ENCODE assay signal across 24 cellular contexts in genomic region chr2:237759176-237759575, GRCh38. TPM values are rescaled to one million over a fixed set of nuclear protein-coding genes. Genes with fewer than 3 reads are reported as not detected.
DNase-seq lines count a peak whose midpoint lies in the region; ATAC-seq and TF ChIP-seq lines count a peak whose summit lies in the region.
"Had no signal": no experiment of that assay in that cellular context is flagged by ENCODE, and none has a peak within 500 bp of the region (broad histone marks: within the 10 kb centered on the region; RNA-seq: fewer than 3 reads in every experiment).

No MANE protein-coding gene starts in this region.

- no peak for TF ChIP-seq CTCF in activated CD8-positive, alpha-beta T cell treated with anti-CD3 and anti-CD28 coated beads for 36 hours (IDR thresholded peaks at IDR 0.05)
- no peak for TF ChIP-seq CTCF in IMR-90 (conservative IDR thresholded peaks at IDR 0.05; ENCODE audit: low read depth, low read length)

- no peak for ATAC-seq in activated CD8-positive, alpha-beta T cell treated with anti-CD3 and anti-CD28 coated beads for 36 hours
- no peak for ATAC-seq in activated CD8-positive, alpha-beta T cell treated with anti-CD3 and anti-CD28 coated beads, Interleukin-2, amount 10 ng/mL, durations not matched to agents 7 days and 5 days
- ATAC-seq in IMR-90 (ENCODE audit: low read depth) = no peak
- no peak for ATAC-seq in GM21529 (IDR thresholded peaks at IDR 0.05; ENCODE audit: unreplicated experiment)
- ATAC-seq: GM12878, PC-3 had no signal

- H3K36me3 Mint-ChIP-seq in activated CD8-positive, alpha-beta T cell treated with anti-CD3 and anti-CD28 coated beads for 36 hours (ENCODE audit: low read depth) = peaks cover 76% of the 10 kb centered on the region
- H3K36me3 Mint-ChIP-seq in activated CD8-positive, alpha-beta T cell treated with anti-CD3 and anti-CD28 coated beads, Interleukin-2, amount 10 ng/mL, durations not matched to agents 7 days and 5 days (ENCODE audit: low read depth) = peaks cover 84% of the 10 kb centered on the region
- H3K36me3 Mint-ChIP-seq in activated T-helper 2 cell treated with anti-CD3 and anti-CD28 coated beads, Interferon-gamma antibody, Interleukin-2, Interleukin-4, amounts not matched to agents 10 μg/mL and 5 μg/mL and 100 μg/mL, durations not matched to agents 14 hours and 24 hours and 36 hours (ENCODE audit: low read depth) = peaks cover 85% of the 10 kb centered on the region

- dilution Hi-C loops in IMR-90 (cut with HindIII; ENCODE audit: low sequenced_read_pairs, unreplicated experiment) = no loop called here

- H4K5ac ChIP-seq in IMR-90 (ENCODE audit: low read depth, low read length) = no peak overlapping the region; the same call in 1 of the 2 replicates

- H3K9ac ChIP-seq in IMR-90 (ENCODE audit: low read depth, low read length) = no peak overlapping the region
- H3K9ac ChIP-seq: BLaER1, GM23248 had no signal

- intact Hi-C loops in activated CD8-positive, alpha-beta T cell treated with anti-CD3 and anti-CD28 coated beads for 36 hours (cut with micrococcal nuclease) = no loop called here
- intact Hi-C loops in IMR-90 (cut with micrococcal nuclease) (no loop called here), posterior vena cava (cut with DNase I) (no loop called here)
- intact Hi-C loops in activated T-helper 2 cell treated with anti-CD3 and anti-CD28 coated beads, Interferon-gamma antibody, Interleukin-2, Interleukin-4, amounts not matched to agents 10 μg/mL and 5 μg/mL and 100 μg/mL, durations not matched to agents 14 hours and 24 hours and 36 hours (cut with micrococcal nuclease) = no loop called here

- no peak overlapping the region for H3K14ac ChIP-seq in IMR-90 (replicated peaks; ENCODE audit: low read depth, low read length)

- no peak overlapping the region for H3K4me2 ChIP-seq in IMR-90 (ENCODE audit: low read depth, low read length)
- H3K4me2 ChIP-seq: BLaER1 had no signal

- H2AK5ac ChIP-seq in IMR-90 (ENCODE audit: low read depth, low read length) = 0 out of 2 replicates have a peak overlapping the region, but pooled peaks have one; percentile 22

- peaks cover 26% of the 10 kb centered on the region for H3K4me1 ChIP-seq in IMR-90 (ENCODE audit: control insufficient read depth, insufficient read depth, low read length)
- H3K4me1 ChIP-seq: BLaER1, HAP-1 had no signal

- peak overlapping the region; percentile 14 for H3K27ac Mint-ChIP-seq in activated CD8-positive, alpha-beta T cell treated with anti-CD3 and anti-CD28 coated beads for 36 hours
- H3K27ac Mint-ChIP-seq in activated CD8-positive, alpha-beta T cell treated with anti-CD3 and anti-CD28 coated beads, Interleukin-2, amount 10 ng/mL, durations not matched to agents 7 days and 5 days = no peak overlapping the region
- H3K27ac Mint-ChIP-seq in activated T-helper 2 cell treated with anti-CD3 and anti-CD28 coated beads, Interferon-gamma antibody, Interleukin-2, Interleukin-4, amounts not matched to agents 10 μg/mL and 5 μg/mL and 100 μg/mL, durations not matched to agents 14 hours and 24 hours and 36 hours = peak overlapping the region; percentile 22

- peak overlapping the region; percentile 42; the same call in 1 of the 2 replicates for H3K18ac ChIP-seq in IMR-90 (ENCODE audit: low read depth, low read length)

- TF ChIP-seq RAD21 in IMR-90 (IDR thresholded peaks at IDR 0.05; ENCODE audit: low read length) = no peak

- WGBS in IMR-90 (ENCODE audit: extremely low coverage in 2 of 2, insufficient read length in 1 of 2), 2 experiments = no CpG with 5 or more reads among the region's 10 CpGs

- H2BK20ac ChIP-seq in IMR-90 (ENCODE audit: low read depth, low read length) = no peak overlapping the region

- peak overlapping the region; percentile 20; the same call in 1 of the 2 replicates for H3K27ac ChIP-seq in IMR-90 (ENCODE audit: insufficient read depth, low read length)
- H3K27ac ChIP-seq: 22Rv1, BLaER1, GM23248 had no signal

- H4K8ac ChIP-seq in IMR-90 (ENCODE audit: low read depth in 2 of 2, low read length in 2 of 2) = peak overlapping the region in 1 of 2 experiments; percentile 56; a peak in 1 of 4 replicates

- H3K36me3 ChIP-seq in IMR-90 (ENCODE audit: control insufficient read depth, insufficient read depth, low read length) = peaks cover 47% of the 10 kb centered on the region

- H3K56ac ChIP-seq in IMR-90 (ENCODE audit: extremely low read depth, insufficient read depth, low read length) = no peak overlapping the region

- H4K20me1 ChIP-seq in IMR-90 (ENCODE audit: insufficient read depth, low read length) = peaks cover 13% of the 10 kb centered on the region

- peak overlapping the region; percentile 6 for H2BK5ac ChIP-seq in IMR-90 (ENCODE audit: low read depth, low read length, poor library complexity, severe bottlenecking)

- no peaks in the 10 kb centered on the region for H3K27me3 Mint-ChIP-seq in activated CD8-positive, alpha-beta T cell treated with anti-CD3 and anti-CD28 coated beads for 36 hours
- H3K27me3 Mint-ChIP-seq in activated CD8-positive, alpha-beta T cell treated with anti-CD3 and anti-CD28 coated beads, Interleukin-2, amount 10 ng/mL, durations not matched to agents 7 days and 5 days (ENCODE audit: low read depth) = no peaks in the 10 kb centered on the region
- no peaks in the 10 kb centered on the region for H3K27me3 Mint-ChIP-seq in activated T-helper 2 cell treated with anti-CD3 and anti-CD28 coated beads, Interferon-gamma antibody, Interleukin-2, Interleukin-4, amounts not matched to agents 10 μg/mL and 5 μg/mL and 100 μg/mL, durations not matched to agents 14 hours and 24 hours and 36 hours (ENCODE audit: low read depth)
- H3K27me3 Mint-ChIP-seq: CD4-positive, alpha-beta memory T cell had no signal

- H3K9me3 Mint-ChIP-seq in activated CD8-positive, alpha-beta T cell treated with anti-CD3 and anti-CD28 coated beads for 36 hours = no peaks in the 10 kb centered on the region
- H3K9me3 Mint-ChIP-seq in activated CD8-positive, alpha-beta T cell treated with anti-CD3 and anti-CD28 coated beads, Interleukin-2, amount 10 ng/mL, durations not matched to agents 7 days and 5 days (ENCODE audit: insufficient read depth) = no peaks in the 10 kb centered on the region
- H3K9me3 Mint-ChIP-seq in activated T-helper 2 cell treated with anti-CD3 and anti-CD28 coated beads, Interferon-gamma antibody, Interleukin-2, Interleukin-4, amounts not matched to agents 10 μg/mL and 5 μg/mL and 100 μg/mL, durations not matched to agents 14 hours and 24 hours and 36 hours = no peaks in the 10 kb centered on the region
- H3K9me3 Mint-ChIP-seq: CD4-positive, alpha-beta memory T cell had no signal

- no peak for DNase-seq in activated CD8-positive, alpha-beta T cell treated with anti-CD3 and anti-CD28 coated beads for 36 hours
- DNase-seq in activated CD8-positive, alpha-beta T cell treated with anti-CD3 and anti-CD28 coated beads, Interleukin-2, amount 10 ng/mL, durations not matched to agents 7 days and 5 days = no peak
- no peak for DNase-seq in IMR-90
- no peak for DNase-seq in activated T-helper 2 cell treated with anti-CD3 and anti-CD28 coated beads, Interferon-gamma antibody, Interleukin-2, Interleukin-4, amounts not matched to agents 10 μg/mL and 5 μg/mL and 100 μg/mL, durations not matched to agents 14 hours and 24 hours and 36 hours (ENCODE audit: low spot score)
- peak; percentile 56 for DNase-seq in posterior vena cava (ENCODE audit: low spot score)
- DNase-seq in NK-92 treated with Interleukin-12 subunit alpha and Interleukin-12 subunit beta, amount 100 ng/mL, for 24 hours (lab: John Stamatoyannopoulos, UW) = no peak
- DNase-seq in NCI-H2171 treated with DMSO at 0.1 percent for 48 hours (lab: John Stamatoyannopoulos, UW) = no peak
- DNase-seq: ACHN; CD4-positive, alpha-beta memory T cell; DND-41; GM23248; KG1; NCI-H1105; NCI-H146; NCI-H2029 treated with DMSO at 0.1 percent for 48 hours; NCI-H345; PC-3; RPMI8226; SHP77 had no signal

- in situ Hi-C loops in IMR-90 (cut with MboI; ENCODE audit: low sequenced_read_pairs) = no loop called here

- no TSS peak for BruUV-seq in IMR-90 (replicated peaks; lab: Mats Ljungman, UMichigan)

- no peak overlapping the region for H2AFZ ChIP-seq in IMR-90 (replicated peaks; ENCODE audit: low read length, poor library complexity)
- H2AFZ ChIP-seq: GM23248 had no signal

- H3K4me3 Mint-ChIP-seq in activated CD8-positive, alpha-beta T cell treated with anti-CD3 and anti-CD28 coated beads for 36 hours = no peak overlapping the region
- H3K4me3 Mint-ChIP-seq in activated CD8-positive, alpha-beta T cell treated with anti-CD3 and anti-CD28 coated beads, Interleukin-2, amount 10 ng/mL, durations not matched to agents 7 days and 5 days = no peak overlapping the region
- H3K4me3 Mint-ChIP-seq in activated T-helper 2 cell treated with anti-CD3 and anti-CD28 coated beads, Interferon-gamma antibody, Interleukin-2, Interleukin-4, amounts not matched to agents 10 μg/mL and 5 μg/mL and 100 μg/mL, durations not matched to agents 14 hours and 24 hours and 36 hours (ENCODE audit: low read depth) = no peak overlapping the region
- H3K4me3 Mint-ChIP-seq: CD4-positive, alpha-beta memory T cell had no signal

- H2AK9ac ChIP-seq in IMR-90 (replicated peaks; ENCODE audit: low read depth, low read length, poor library complexity) = no peak overlapping the region

- H3K27me3 ChIP-seq in IMR-90 (ENCODE audit: control insufficient read depth, insufficient read depth, low read length) = no peaks in the 10 kb centered on the region
- H3K27me3 ChIP-seq: BLaER1 had no signal

- POLR2A ChIA-PET in activated CD8-positive, alpha-beta T cell treated with anti-CD3 and anti-CD28 coated beads for 36 hours (lab: Charles Lee) = no interaction called here
- POLR2A ChIA-PET in activated CD8-positive, alpha-beta T cell treated with anti-CD3 and anti-CD28 coated beads, Interleukin-2, amount 10 ng/mL, durations not matched to agents 7 days and 5 days (lab: Charles Lee) = no interaction called here
- POLR2A ChIA-PET in IMR-90 (lab: Charles Lee; ENCODE audit: unreplicated experiment) = no interaction called here

- no peak overlapping the region for H3K4me3 ChIP-seq in IMR-90 (ENCODE audit: insufficient read depth, low read depth, low read length)
- H3K4me3 ChIP-seq: BLaER1, GM12878, GM23248, HAP-1 had no signal

- H3K4me1 Mint-ChIP-seq in activated CD8-positive, alpha-beta T cell treated with anti-CD3 and anti-CD28 coated beads for 36 hours (ENCODE audit: low read depth) = peaks cover 3% of the 10 kb centered on the region
- no peaks in the 10 kb centered on the region for H3K4me1 Mint-ChIP-seq in activated CD8-positive, alpha-beta T cell treated with anti-CD3 and anti-CD28 coated beads, Interleukin-2, amount 10 ng/mL, durations not matched to agents 7 days and 5 days (ENCODE audit: low read depth)
- H3K4me1 Mint-ChIP-seq in activated T-helper 2 cell treated with anti-CD3 and anti-CD28 coated beads, Interferon-gamma antibody, Interleukin-2, Interleukin-4, amounts not matched to agents 10 μg/mL and 5 μg/mL and 100 μg/mL, durations not matched to agents 14 hours and 24 hours and 36 hours (ENCODE audit: low read depth) = peaks cover 6% of the 10 kb centered on the region

- H2BK15ac ChIP-seq in IMR-90 (ENCODE audit: low read depth, low read length) = no peak overlapping the region

- CTCF ChIA-PET in activated CD8-positive, alpha-beta T cell treated with anti-CD3 and anti-CD28 coated beads for 36 hours (lab: Charles Lee) = no interaction called here
- CTCF ChIA-PET in activated CD8-positive, alpha-beta T cell treated with anti-CD3 and anti-CD28 coated beads, Interleukin-2, amount 10 ng/mL, durations not matched to agents 7 days and 5 days (lab: Charles Lee) = no interaction called here
- CTCF ChIA-PET in IMR-90 (lab: Yijun Ruan, JAX) = interaction anchor here (0.7 to 1.4 kb wide), 2 partner anchors 14 to 54 kb away, joined by 3 read pairs; no protein-coding TSS in a partner anchor

- peaks cover 29% of the 10 kb centered on the region for H3K9me1 ChIP-seq in IMR-90 (ENCODE audit: insufficient read depth, low read length)

- no peak for TF ChIP-seq POLR2A in IMR-90 (IDR thresholded peaks at IDR 0.05; ENCODE audit: low read depth, low read length)

- H3K79me1 ChIP-seq in IMR-90 (ENCODE audit: low read depth in 1 of 2, low read length in 2 of 2) = peaks cover 27 to 62% of the 10 kb centered on the region in 2 experiments; a peak in 3 of 4 replicates

- H3K4ac ChIP-seq in IMR-90 (ENCODE audit: low read depth, low read length) = peak overlapping the region; percentile 66

- H3K9me3 ChIP-seq in IMR-90 (ENCODE audit: control insufficient read depth, insufficient read depth, low read length) = no peaks in the 10 kb centered on the region
- H3K9me3 ChIP-seq: BLaER1, HAP-1 had no signal

- no peak overlapping the region for H4K91ac ChIP-seq in IMR-90 (ENCODE audit: insufficient read depth, low read depth, low read length)

- H2BK120ac ChIP-seq in IMR-90 (ENCODE audit: low read depth, low read length) = 0 out of 2 replicates have a peak overlapping the region, but pooled peaks have one; percentile 52

- H3K23ac ChIP-seq in IMR-90 (ENCODE audit: low read depth, low read length) = peak overlapping the region; percentile 51; the same call in 1 of the 2 replicates

RNA-seq across cellular contexts. Expression of gene RBM44, which starts 39.4 kb away (rescaled TPM):
- under 1 TPM; 0.52 to 0.87 TPM for total RNA-seq in activated CD8-positive, alpha-beta T cell treated with anti-CD3 and anti-CD28 coated beads for 36 hours
- total RNA-seq in activated CD8-positive, alpha-beta T cell treated with anti-CD3 and anti-CD28 coated beads, Interleukin-2, amount 10 ng/mL, durations not matched to agents 7 days and 5 days = under 1 TPM; 0.37 to 0.73 TPM
- total RNA-seq in IMR-90 (2012; rRNA removed) (0.18 and 0.28 TPM in 2 replicates), posterior vena cava (1 to 10 TPM in 1 of 2 donors, under 1 TPM in 1; 0.60 to 1.6 TPM)
- 0.14 TPM in 2 replicates for polyA plus RNA-seq in IMR-90 (2012; rRNA removed)
- polyA plus RNA-seq in IMR-90 (2012; cell fraction: cytosol; rRNA removed) = not detected in 2 replicates
- polyA plus RNA-seq in IMR-90 (2012; cell fraction: nucleus; rRNA removed; ENCODE audit: low replicate concordance) = 0.04 and 0.73 TPM in 2 replicates
- 0.92 and 1.0 TPM in 2 replicates for total RNA-seq in activated T-helper 2 cell treated with anti-CD3 and anti-CD28 coated beads, Interferon-gamma antibody, Interleukin-2, Interleukin-4, amounts not matched to agents 10 μg/mL and 5 μg/mL and 100 μg/mL, durations not matched to agents 14 hours and 24 hours and 36 hours
- polyA plus RNA-seq: GM23248 had no signal
